ENCODE assay signal across 20 cellular contexts in the genomic region with DNA sequence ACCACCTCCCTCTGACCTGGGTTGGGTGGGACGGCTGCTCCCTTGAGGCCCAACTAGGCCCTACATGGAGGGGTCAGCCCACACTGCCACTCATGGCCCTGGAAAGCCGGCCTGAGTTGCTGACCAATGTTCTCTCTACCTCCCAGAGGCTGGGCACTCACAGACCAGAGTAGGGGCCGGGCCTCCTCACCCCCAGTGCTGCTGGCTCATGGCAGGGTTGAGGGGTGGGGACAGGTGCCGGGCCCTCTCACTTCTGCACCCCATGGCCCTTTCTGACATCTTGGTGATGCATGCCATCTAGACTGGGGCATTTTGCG. TPM values are rescaled to one million over a fixed set of nuclear protein-coding genes. Genes with fewer than 3 reads are reported as not detected.
DNase-seq lines count a peak whose midpoint lies in the region; ATAC-seq, FAIRE-seq and TF ChIP-seq lines count a peak whose summit lies in the region.
"Had no signal": no experiment of that assay in that cellular context is flagged by ENCODE, and none has a peak within 500 bp of the region (broad histone marks: within the 10 kb centered on the region; RNA-seq: fewer than 3 reads in every experiment).

No MANE protein-coding gene starts in this region.

- no peak for FAIRE-seq in GM12878 (lab: Jason Lieb, UNC)
- FAIRE-seq: K562 had no signal

- H3K9me2 ChIP-seq in Karpas-422 (replicated peaks; ENCODE audit: insufficient read depth, low read length): no peaks in the 10 kb centered on the region

- no peak for TF ChIP-seq CTCF in GM12878 (IDR thresholded peaks at IDR 0.05 in 2 of 3, conservative IDR thresholded peaks at IDR 0.05 in 1 of 3; ENCODE audit: control insufficient read depth in 2 of 3, extremely low read depth in 1 of 3, insufficient read depth in 1 of 3, low read depth in 3 of 3, low read length in 3 of 3)
- no peak for TF ChIP-seq CTCF in osteoblast (IDR thresholded peaks at IDR 0.05; ENCODE audit: extremely low read depth, low read depth, low read length)

- no peaks in the 10 kb centered on the region for H3K9me3 ChIP-seq in Karpas-422 (ENCODE audit: low read length)
- H3K9me3 ChIP-seq in GM12878 (replicated peaks; ENCODE audit: control insufficient read depth, insufficient read depth, low read length): no peaks in the 10 kb centered on the region; the same call in 2 of the 3 replicates
- H3K9me3 ChIP-seq in osteoblast (ENCODE audit: low read depth, low read length): no peaks in the 10 kb centered on the region
- H3K9me3 ChIP-seq: ascending aorta, thyroid gland had no signal

- no peaks in the 10 kb centered on the region for H3K27me3 ChIP-seq in Karpas-422 (ENCODE audit: low read length)
- H3K27me3 ChIP-seq in GM12878 (replicated peaks in 1 of 2; ENCODE audit: control insufficient read depth in 2 of 2, insufficient read depth in 2 of 2, low read length in 1 of 2): no peaks in the 10 kb centered on the region
- no peaks in the 10 kb centered on the region for H3K27me3 ChIP-seq in osteoblast (ENCODE audit: insufficient read depth, low read length)
- H3K27me3 ChIP-seq: ascending aorta, thyroid gland had no signal

- POLR2A ChIA-PET in GM12878 (lab: Charles Lee): interaction anchor here (0.7 to 2.3 kb wide), 4 partner anchors 10 to 475 kb away, joined by 3 to 15 read pairs (median 3); partner anchors contain the start of genes ADCY7 and HEATR3

- no peak for ATAC-seq in activated T-cell treated with anti-CD3 and anti-CD28 coated beads, Interleukin-2, amount 50 U/mL, for 4 hours
- ATAC-seq in GM12878 (no peak), HG03159 (IDR thresholded peaks at IDR 0.05; ENCODE audit: unreplicated experiment) (no peak)
- ATAC-seq: esophagus mucosa, K562 had no signal

- H3K27ac ChIP-seq in Karpas-422 (ENCODE audit: low read length) (0 out of 2 replicates have a peak overlapping the region, but pooled peaks have one; percentile 24), GM12878 (ENCODE audit: control insufficient read depth, insufficient read depth) (peak overlapping the region; percentile 93), osteoblast (ENCODE audit: low read depth, low read length) (no peak overlapping the region)
- H3K27ac ChIP-seq: ascending aorta, SK-N-MC, thyroid gland had no signal

- peaks cover 4% of the 10 kb centered on the region for H3K9me3 Mint-ChIP-seq in activated T-cell treated with anti-CD3 and anti-CD28 coated beads, Interleukin-2, amount 50 U/mL, for 4 hours

- H3K36me3 ChIP-seq in Karpas-422 (ENCODE audit: insufficient read depth, low read length) (peaks cover 9% of the 10 kb centered on the region; the same call in 1 of the 2 replicates), GM12878 (ENCODE audit: control insufficient read depth in 2 of 2, insufficient read depth in 2 of 2, low read length in 1 of 2) (0 out of 4 replicates have a peak, but pooled peaks cover 0 to 2% of the 10 kb centered on the region in 2 experiments), osteoblast (ENCODE audit: insufficient read depth, low read length) (no peaks in the 10 kb centered on the region)
- H3K36me3 ChIP-seq: ascending aorta, thyroid gland had no signal

- WGBS in GM12878 (ENCODE audit: insufficient coverage, insufficient replicate concordance, low lambda C conversion rate, missing lambda C conversion rate): 83% methylated on average over 5 of the region's 5 CpGs

- peaks cover 60% of the 10 kb centered on the region for H3K79me2 ChIP-seq in Karpas-422 (ENCODE audit: low read length)
- peaks cover 68% of the 10 kb centered on the region for H3K79me2 ChIP-seq in GM12878 (ENCODE audit: control insufficient read depth, insufficient read depth, low read length)
- H3K79me2 ChIP-seq in osteoblast (ENCODE audit: insufficient read depth, low read length): peaks cover 78% of the 10 kb centered on the region

- peaks cover 95% of the 10 kb centered on the region for H3K4me1 Mint-ChIP-seq in activated T-cell treated with anti-CD3 and anti-CD28 coated beads, Interleukin-2, amount 50 U/mL, for 4 hours (ENCODE audit: low read depth)

- in situ Hi-C loops in GM12878 (cut with MboI): no loop called here

- intact Hi-C loops in GM12878 (cut with micrococcal nuclease; ENCODE audit: unreplicated experiment): loop anchor here (5.0 to 10.0 kb wide), 2 partner anchors 121 to 421 kb away; partner anchors contain the start of gene TENT4B

- H3K27me3 Mint-ChIP-seq in activated T-cell treated with anti-CD3 and anti-CD28 coated beads, Interleukin-2, amount 50 U/mL, for 4 hours (ENCODE audit: low read depth): no peaks in the 10 kb centered on the region
- H3K27me3 Mint-ChIP-seq: progenitor cell of endocrine pancreas had no signal

- no TSS peak for BruUV-seq in GM12878 (replicated peaks; lab: Mats Ljungman, UMichigan)

- peaks cover 57% of the 10 kb centered on the region for H3K4me1 ChIP-seq in Karpas-422 (ENCODE audit: low read length)
- H3K4me1 ChIP-seq in GM12878 (ENCODE audit: control insufficient read depth, insufficient read depth, low read length): peaks cover 64% of the 10 kb centered on the region
- H3K4me1 ChIP-seq in osteoblast (ENCODE audit: insufficient read depth, low read length): no peaks in the 10 kb centered on the region
- H3K4me1 ChIP-seq: ascending aorta, thyroid gland had no signal

- peaks cover 8% of the 10 kb centered on the region for H3K36me3 Mint-ChIP-seq in activated T-cell treated with anti-CD3 and anti-CD28 coated beads, Interleukin-2, amount 50 U/mL, for 4 hours (ENCODE audit: insufficient read depth)

- peak overlapping the region; percentile 21 for H3K4me3 Mint-ChIP-seq in activated T-cell treated with anti-CD3 and anti-CD28 coated beads, Interleukin-2, amount 50 U/mL, for 4 hours

- CTCF ChIA-PET in GM12878 (lab: Yijun Ruan, JAX): interaction anchor here (0.9 to 4.3 kb wide), 10 partner anchors 11 to 470 kb away, joined by 3 to 44 read pairs (median 9); partner anchors contain the start of genes ADCY7 and CNEP1R1

- SMC1A ChIA-PET in GM12878 (lab: Charles Lee; ENCODE audit: uncharacterized antibody, unreplicated experiment): interaction anchor here (0.6 to 4.0 kb wide), 7 partner anchors 7 to 471 kb away, joined by 3 to 20 read pairs (median 5); no protein-coding TSS in a partner anchor

- no peak; the same call in 1 of the 2 replicates for TF ChIP-seq POLR2A in GM12878 (IDR thresholded peaks at IDR 0.05; ENCODE audit: low read depth, low read length)

- H3K9ac ChIP-seq in Karpas-422 (ENCODE audit: low read length) (no peak overlapping the region), GM12878 (ENCODE audit: control insufficient read depth, insufficient read depth, low read length) (no peak overlapping the region; the same call in 1 of the 2 replicates)

- H3K4me3 ChIP-seq in Karpas-422 (ENCODE audit: low read length) (no peak overlapping the region), GM12878 (peak overlapping the region; percentile 70; the same call in 1 of the 2 replicates), osteoblast (ENCODE audit: insufficient read depth, low read length) (no peak overlapping the region)
- H3K4me3 ChIP-seq: ascending aorta, K562, SK-N-MC, thyroid gland had no signal

- H3K4me2 ChIP-seq in Karpas-422 (ENCODE audit: low read depth, low read length, poor library complexity, severe bottlenecking) (no peak overlapping the region), GM12878 (ENCODE audit: control insufficient read depth, insufficient read depth) (peak overlapping the region; percentile 99), osteoblast (ENCODE audit: insufficient read depth, low read length) (no peak overlapping the region)

- TF ChIP-seq EP300 in GM12878 (IDR thresholded peaks at IDR 0.05; ENCODE audit: borderline replicate concordance in 1 of 2, control insufficient read depth in 1 of 2, low read depth in 2 of 2, low read length in 2 of 2): no peak

- TF ChIP-seq RAD21 in GM12878 (IDR thresholded peaks at IDR 0.05; ENCODE audit: insufficient read depth, low read depth, low read length): no peak

- peaks cover 3% of the 10 kb centered on the region; the same call in 1 of the 2 replicates for H4K20me1 ChIP-seq in Karpas-422 (ENCODE audit: insufficient read depth, low read depth, low read length)
- H4K20me1 ChIP-seq in GM12878 (ENCODE audit: control insufficient read depth, insufficient read depth): no peaks in the 10 kb centered on the region
- peaks cover 53% of the 10 kb centered on the region for H4K20me1 ChIP-seq in osteoblast (ENCODE audit: insufficient read depth, low read length)

- no peak for DNase-seq in activated T-cell treated with anti-CD3 and anti-CD28 coated beads, Interleukin-2, amount 50 U/mL, for 4 hours
- DNase-seq in activated T-cell treated with anti-CD3 and anti-CD28 coated beads for 4 hours (no peak), Karpas-422 (no peak), GM12878 (ENCODE audit: low read depth, low spot score) (no peak), osteoblast (ENCODE audit: insufficient read length, low spot score, missing footprints) (peak; percentile 27), NCI-H2081 (lab: John Stamatoyannopoulos, UW) (no peak), GM03348 (ENCODE audit: low spot score) (no peak)
- DNase-seq: activated CD8-positive, alpha-beta memory T cell treated with anti-CD3 and anti-CD28 coated beads, Interleukin-2, amount 50 U/mL, for 4 hours; Calu3; kidney glomerular epithelial cell; NCI-H1417; NCI-H2227 treated with DMSO at 0.1 percent for 48 hours; NK-92 treated with Interleukin-12 subunit alpha and Interleukin-12 subunit beta, amount 100 ng/mL, for 24 hours; thyroid gland had no signal

- no peak overlapping the region for H2AFZ ChIP-seq in Karpas-422 (ENCODE audit: low read length)
- H2AFZ ChIP-seq in GM12878 (ENCODE audit: control insufficient read depth, low read depth, low read length): no peak overlapping the region
- H2AFZ ChIP-seq in osteoblast (ENCODE audit: low read length): no peak overlapping the region

- RAD21 ChIA-PET in GM12878 (lab: Charles Lee; ENCODE audit: unreplicated experiment): interaction anchor here (0.9 to 2.8 kb wide), 7 partner anchors 9 to 209 kb away, joined by 4 to 9 read pairs (median 5); no protein-coding TSS in a partner anchor

RNA-seq across cellular contexts. Expression of gene ADCY7, which starts 9.7 kb away (rescaled TPM):
- 10 to 100 TPM; 61.7 to 77.6 (median 70.7) TPM for total RNA-seq in activated T-cell treated with anti-CD3 and anti-CD28 coated beads, Interleukin-2, amount 50 U/mL, for 4 hours
- total RNA-seq in Karpas-422 (2014; rRNA removed; shearing (Covaris generic); ENCODE audit: low replicate concordance): 27.5 and 45.5 TPM in 2 replicates
- total RNA-seq in GM12878 (2013; cell fraction: nucleolus; rRNA removed): 244 and 253 TPM in 2 replicates
- 44.2 and 47.1 TPM in 2 replicates for total RNA-seq in GM12878 (2014; rRNA removed)
- total RNA-seq in GM12878 (2014; rRNA removed; fragmentation: Illumina TruSeq; extraction: Trizol): 16.0 and 17.2 TPM in 2 replicates
- total RNA-seq in GM12878 (2021): 71.2 and 87.9 TPM in 2 replicates
- 8.7 TPM for polyA plus RNA-seq in GM12878 (2011; ENCODE audit: low read depth)
- polyA plus RNA-seq in GM12878 (2011; rRNA removed): 16.9 and 18.7 TPM in 2 replicates
- 21.3 and 33.9 TPM in 2 replicates for polyA plus RNA-seq in GM12878 (2011; cell fraction: cytosol; rRNA removed)
- polyA plus RNA-seq in GM12878 (2011; cell fraction: nucleus; rRNA removed): 169 and 171 TPM in 2 replicates
- 19.4 and 25.6 TPM in 2 replicates for polyA plus RNA-seq in GM12878 (2012)
- polyA plus RNA-seq in GM12878 (2014; fragmentation: Illumina TruSeq; extraction: Trizol): 16.8 and 19.6 TPM in 2 replicates
- 1 to 10 TPM; 1.2 to 1.3 TPM for polyA plus RNA-seq in GM12878 (2014; fragmentation: Nextera tagmentation; extraction: Ambion mirVana)
- 45.5 and 52.1 TPM in 2 replicates for polyA plus RNA-seq in GM12878 (2014; rRNA removed)
- 10 to 100 TPM; 29.2 to 32.7 TPM for polyA plus RNA-seq in GM12878 (2016; fragmentation: Nextera tagmentation; extraction: Ambion mirVana)
- 54.8 and 75.2 TPM in 2 replicates for polyA minus RNA-seq in GM12878 (2011; rRNA and poly(A)+ RNA removed)
- polyA minus RNA-seq in GM12878 (2011; cell fraction: cytosol; rRNA and poly(A)+ RNA removed): 25.4 and 26.3 TPM in 2 replicates
- polyA minus RNA-seq in GM12878 (2011; cell fraction: nucleus; rRNA and poly(A)+ RNA removed): 83.2 and 107 TPM in 2 replicates
- 49.5 and 51.0 TPM in 2 replicates for total RNA-seq in osteoblast
